11 cellular contexts compared by ENCODE assay signal in the genomic region with DNA sequence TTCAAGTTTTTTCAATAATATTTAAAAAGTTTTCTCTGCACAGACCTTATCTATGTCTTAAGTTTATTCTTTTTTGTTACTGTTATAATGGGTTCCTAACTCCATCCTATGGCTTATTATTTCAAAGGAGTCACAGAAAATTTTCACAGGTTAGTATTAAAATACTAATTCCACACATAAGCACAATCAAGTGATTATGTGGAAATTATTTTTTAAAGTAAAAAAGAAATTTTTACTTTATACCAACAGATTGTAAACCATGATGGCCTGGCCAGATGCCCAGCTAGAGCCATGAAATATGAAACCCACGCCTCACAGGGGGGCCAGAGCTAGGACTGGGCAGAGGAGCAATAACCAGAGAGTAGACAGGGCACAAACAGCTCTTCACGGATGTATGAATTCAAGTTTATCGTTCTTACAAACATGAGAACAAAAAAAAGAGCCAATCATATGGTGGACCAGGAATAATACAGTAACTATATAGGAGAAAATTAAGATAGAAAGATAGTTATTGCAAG. TPM values are rescaled to one million over a fixed set of nuclear protein-coding genes. Genes with fewer than 3 reads are reported as not detected.
DNase-seq lines count a peak whose midpoint lies in the region; ATAC-seq and TF ChIP-seq lines count a peak whose summit lies in the region.
"Had no signal": no experiment of that assay in that cellular context is flagged by ENCODE, and none has a peak within 500 bp of the region (broad histone marks: within the 10 kb centered on the region; RNA-seq: fewer than 3 reads in every experiment).

No MANE protein-coding gene starts in this region.

- POLR2A ChIA-PET in AG04449 (lab: Yijun Ruan, JAX), result no interaction called here

- TF ChIP-seq CTCF in AG04449 (IDR thresholded peaks at IDR 0.05; ENCODE audit: insufficient read depth, low read length, missing control alignments), result no peak
- no peak for TF ChIP-seq CTCF in HFF-Myc (IDR thresholded peaks at IDR 0.05; ENCODE audit: low read depth, low read length, missing control alignments)
- no peak for TF ChIP-seq CTCF in fibroblast of pulmonary artery (IDR thresholded peaks at IDR 0.05; ENCODE audit: low read length, missing control alignments)

- H3K4me3 ChIP-seq in AG04449 (ENCODE audit: low read depth, low read length) (no peak overlapping the region), HFF-Myc (replicated peaks; ENCODE audit: low read depth, low read length) (no peak overlapping the region), fibroblast of pulmonary artery (replicated peaks; ENCODE audit: low read depth, low read length) (no peak overlapping the region)
- H3K4me3 ChIP-seq: BLaER1 had no signal

- DNase-seq in AG04449 (ENCODE audit: low read depth, low spot score), result peak; percentile 17
- DNase-seq in HFF-Myc (ENCODE audit: extremely low read depth, low read depth), result peak; percentile 43
- DNase-seq in NCI-H748 treated with DMSO at 0.1 percent for 48 hours (lab: John Stamatoyannopoulos, UW), result peak; percentile 29
- DNase-seq in fibroblast of pulmonary artery (ENCODE audit: low read depth), result peak; percentile 49
- no peak for DNase-seq in HuH-7.5 (ENCODE audit: low spot score)
- DNase-seq in anterior cingulate cortex (lab: John Stamatoyannopoulos, UW), result no peak
- no peak for DNase-seq in left colon
- DNase-seq in T-helper 9 cell, result no peak
- DNase-seq: activated T-cell treated with anti-CD3 and anti-CD28 coated beads, Interleukin-2, amount 50 U/mL, for 48 hours; T-helper 2 cell had no signal

- intact Hi-C loops in left colon (cut with DNase I, micrococcal nuclease), result no loop called here

- CTCF ChIA-PET in AG04449 (lab: Yijun Ruan, JAX), result no interaction called here

- ATAC-seq in left colon, result no peak

RNA-seq across cellular contexts. Expression of a gene that starts 34.0 kb away (rescaled TPM):
- total RNA-seq in left colon, result 10 to 100 TPM; 19.5 to 21.9 TPM

Comparison
In these comparisons a context has a peak if more than half of its experiments do, and no peak if none do; other contexts are left out.
1. DNase-seq: peak in AG04449 (single experiment), HFF-Myc (single experiment), NCI-H748 treated with DMSO at 0.1 percent for 48 hours (single experiment) and fibroblast of pulmonary artery (single experiment); none in HuH-7.5 (single experiment), anterior cingulate cortex (0 of 58), left colon (0 of 2) and T-helper 9 cell (single experiment).